ENCODE assay signal across 18 cellular contexts in the genomic region with DNA sequence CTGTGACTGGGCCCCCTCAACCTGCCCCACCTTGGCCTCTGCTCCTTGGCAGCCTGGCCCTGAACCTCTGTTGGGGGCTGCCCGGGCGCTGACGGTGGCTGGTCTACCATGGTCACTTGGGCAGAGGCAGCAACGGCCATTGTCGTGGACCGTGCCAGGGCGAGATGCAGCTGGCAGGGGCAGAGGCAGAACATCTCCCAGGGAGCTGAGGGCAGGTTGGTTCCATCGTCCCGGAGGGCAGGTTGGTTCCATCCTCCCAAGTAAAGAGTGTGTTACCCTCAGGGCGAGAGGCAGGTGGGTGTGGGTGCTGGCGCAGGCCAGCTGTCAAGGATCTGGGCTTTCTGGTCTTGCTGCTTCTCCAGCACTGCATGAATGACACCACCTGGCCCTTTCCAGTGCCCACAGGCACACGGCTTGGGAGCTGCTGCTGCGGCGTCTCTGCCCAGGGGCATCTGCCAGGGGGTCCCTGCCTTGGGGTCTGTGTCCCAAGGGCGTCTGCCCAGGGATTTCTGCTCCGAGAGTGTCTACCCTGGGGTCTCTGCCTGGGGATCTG. TPM values are rescaled to one million over a fixed set of nuclear protein-coding genes. Genes with fewer than 3 reads are reported as not detected.
DNase-seq lines count a peak whose midpoint lies in the region; ATAC-seq and TF ChIP-seq lines count a peak whose summit lies in the region.
"Had no signal": no experiment of that assay in that cellular context is flagged by ENCODE, and none has a peak within 500 bp of the region (broad histone marks: within the 10 kb centered on the region; RNA-seq: fewer than 3 reads in every experiment).

No MANE protein-coding gene starts in this region.

- TF ChIP-seq CTCF in RWPE2 (IDR thresholded peaks at IDR 0.05; ENCODE audit: poor library complexity, severe bottlenecking) (no peak), glutamatergic neuron (IDR thresholded peaks at IDR 0.05; ENCODE audit: partially characterized antibody, unreplicated experiment) (no peak), spleen (IDR thresholded peaks at IDR 0.05 in 8 of 11, conservative IDR thresholded peaks at IDR 0.05 in 3 of 11) (no peak)

- TF ChIP-seq POLR2A in spleen (IDR thresholded peaks at IDR 0.05) = no peak

- no peak for ATAC-seq in RWPE2 (ENCODE audit: low read depth)
- ATAC-seq in HG03520 (IDR thresholded peaks at IDR 0.05; ENCODE audit: unreplicated experiment) = no peak

- no peaks in the 10 kb centered on the region for H3K9me3 Mint-ChIP-seq in activated naive CD4-positive, alpha-beta T cell treated with anti-CD3 and anti-CD28 coated beads, Interleukin-2, amount 10 ng/mL, durations not matched to agents 7 days and 5 days
- peaks cover 3% of the 10 kb centered on the region for H3K9me3 Mint-ChIP-seq in glutamatergic neuron (ENCODE audit: unreplicated experiment)

- whole genome bisulfite sequencing in spleen, 5 donors = 88 to 94% (median 91%) methylated on average over 16 of the region's 16 CpGs

- H3K27ac Mint-ChIP-seq in activated naive CD4-positive, alpha-beta T cell treated with anti-CD3 and anti-CD28 coated beads, Interleukin-2, amount 10 ng/mL, durations not matched to agents 7 days and 5 days = peak overlapping the region; percentile 49
- H3K27ac Mint-ChIP-seq in glutamatergic neuron (ENCODE audit: unreplicated experiment) = no peak overlapping the region

- H3K4me1 ChIP-seq in RWPE2 (ENCODE audit: insufficient read depth, poor library complexity, severe bottlenecking) (no peaks in the 10 kb centered on the region), spleen (peaks cover 0 to 18% (median 0%) of the 10 kb centered on the region in 6 donors)
- H3K4me1 ChIP-seq: SJCRH30 had no signal

- peaks cover 66% of the 10 kb centered on the region for H3K36me3 Mint-ChIP-seq in activated naive CD4-positive, alpha-beta T cell treated with anti-CD3 and anti-CD28 coated beads, Interleukin-2, amount 10 ng/mL, durations not matched to agents 7 days and 5 days
- H3K36me3 Mint-ChIP-seq in glutamatergic neuron (ENCODE audit: unreplicated experiment) = peaks cover 19% of the 10 kb centered on the region

- intact Hi-C loops in spleen (cut with DNase I; ENCODE audit: low total_unique reads) = no loop called here

- peaks cover 33% of the 10 kb centered on the region for H3K4me1 Mint-ChIP-seq in activated naive CD4-positive, alpha-beta T cell treated with anti-CD3 and anti-CD28 coated beads, Interleukin-2, amount 10 ng/mL, durations not matched to agents 7 days and 5 days
- H3K4me1 Mint-ChIP-seq in glutamatergic neuron (ENCODE audit: low read depth, unreplicated experiment) = peaks cover 14% of the 10 kb centered on the region

- H3K27me3 ChIP-seq in RWPE2 (ENCODE audit: insufficient read depth, poor library complexity, severe bottlenecking) = no peaks in the 10 kb centered on the region
- H3K27me3 ChIP-seq in spleen (replicated peaks in 1 of 7) = no peaks in the 10 kb centered on the region

- H3K9me3 ChIP-seq in RWPE2 (ENCODE audit: severe bottlenecking) = no peaks in the 10 kb centered on the region
- no peaks in the 10 kb centered on the region for H3K9me3 ChIP-seq in spleen

- H3K4me3 ChIP-seq in RWPE2 (ENCODE audit: severe bottlenecking) = no peak overlapping the region
- H3K4me3 ChIP-seq in spleen = no peak overlapping the region
- H3K4me3 ChIP-seq: SJCRH30 had no signal

- CTCF ChIA-PET in activated naive CD4-positive, alpha-beta T cell treated with anti-CD3 and anti-CD28 coated beads, Interleukin-2, amount 10 ng/mL, durations not matched to agents 7 days and 5 days (lab: Charles Lee) = no interaction called here

- DNase-seq in activated naive CD4-positive, alpha-beta T cell treated with anti-CD3 and anti-CD28 coated beads, Interleukin-2, amount 10 ng/mL, durations not matched to agents 7 days and 5 days = peak; percentile 17
- DNase-seq in activated naive CD4-positive, alpha-beta T cell treated with Interleukin-2 at 50 U/mL for 16 hours = no peak
- peak; percentile 67 for DNase-seq in RWPE2 (ENCODE audit: low spot score)
- DNase-seq in glutamatergic neuron = peak; percentile 7
- DNase-seq in spleen = peak; percentile 54
- DNase-seq in AML-193 (lab: John Stamatoyannopoulos, UW) = no peak
- DNase-seq in GM19238 (ENCODE audit: insufficient read length, low spot score) = no peak
- DNase-seq: C1 segment of cervical spinal cord, COR-L47, DMS153, H7, Kasumi-1, NCI-H1105, NCI-H1694 treated with DMSO at 0.1 percent for 48 hours, NCI-H69, RPMI8226 had no signal

- no peak overlapping the region for H3K27ac ChIP-seq in RWPE2 (ENCODE audit: poor library complexity, severe bottlenecking)
- no peak overlapping the region for H3K27ac ChIP-seq in spleen
- H3K27ac ChIP-seq: SJCRH30 had no signal

- no peaks in the 10 kb centered on the region for H3K27me3 Mint-ChIP-seq in activated naive CD4-positive, alpha-beta T cell treated with anti-CD3 and anti-CD28 coated beads, Interleukin-2, amount 10 ng/mL, durations not matched to agents 7 days and 5 days
- H3K27me3 Mint-ChIP-seq in glutamatergic neuron (ENCODE audit: unreplicated experiment) = peaks cover 5% of the 10 kb centered on the region

- H3K4me3 Mint-ChIP-seq in activated naive CD4-positive, alpha-beta T cell treated with anti-CD3 and anti-CD28 coated beads, Interleukin-2, amount 10 ng/mL, durations not matched to agents 7 days and 5 days = no peak overlapping the region
- no peak overlapping the region for H3K4me3 Mint-ChIP-seq in glutamatergic neuron (ENCODE audit: unreplicated experiment)

- peaks cover 61% of the 10 kb centered on the region for H3K36me3 ChIP-seq in RWPE2 (ENCODE audit: low read depth)
- peaks cover 0 to 96% (median 77%) of the 10 kb centered on the region in 6 donors for H3K36me3 ChIP-seq in spleen

RNA-seq across cellular contexts. Expression of gene ACSF3, which starts 12.0 kb away (rescaled TPM):
- total RNA-seq in glutamatergic neuron (ENCODE audit: unreplicated experiment) (29.3 TPM), spleen (10 to 100 TPM; 39.9 to 68.1 (median 50.0) TPM)
- 10 to 100 TPM; 35.4 to 50.2 (median 45.9) TPM for polyA plus RNA-seq in spleen

Comparison
In these comparisons a context has a peak if more than half of its experiments do, and no peak if none do; other contexts are left out.
1. DNase-seq: peak in activated naive CD4-positive, alpha-beta T cell treated with anti-CD3 and anti-CD28 coated beads, Interleukin-2, amount 10 ng/mL, durations not matched to agents 7 days and 5 days (single experiment), RWPE2 (single experiment), glutamatergic neuron (single experiment) and spleen (single experiment); none in activated naive CD4-positive, alpha-beta T cell treated with Interleukin-2 at 50 U/mL for 16 hours (single experiment), AML-193 (0 of 2) and GM19238 (single experiment).